ENCODE assay signal across 1 cellular context in the genomic region with DNA sequence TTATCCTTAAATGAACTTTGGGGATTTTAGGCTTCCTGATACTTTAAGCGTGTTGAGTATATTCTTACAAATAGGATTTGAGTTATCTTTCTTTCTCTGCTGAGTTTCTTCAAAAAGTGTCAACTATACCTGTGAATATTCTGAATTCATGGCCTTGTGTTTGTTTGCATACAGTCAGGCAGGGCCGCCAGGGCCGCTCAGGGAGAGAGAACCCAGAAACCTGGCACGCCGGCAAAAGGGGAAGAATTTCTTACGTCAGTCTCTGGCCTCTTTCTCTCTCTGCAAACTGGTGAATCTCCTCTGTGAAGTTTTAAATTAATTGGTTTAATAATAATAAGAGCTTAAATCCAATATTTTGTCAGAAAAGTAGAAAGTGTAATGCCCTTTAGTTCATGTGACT.
TF ChIP-seq lines count a peak whose summit lies in the region.

No MANE protein-coding gene starts in this region.

TF ChIP-seq in GM23338, 12 proteins besides CTCF, POLR2A, EP300 and RAD21 (continued from another document):
- TF ChIP-seq ZNF462 (CRISPR knock-in tag; IDR thresholded peaks at IDR 0.05) (no peak), ZNF114 (CRISPR knock-in tag; IDR thresholded peaks at IDR 0.05) (no peak), EZH2phosphoT487 (IDR thresholded peaks at IDR 0.05; ENCODE audit: unreplicated experiment) (no peak), EZH2 (IDR thresholded peaks at IDR 0.05; ENCODE audit: low read depth, unreplicated experiment) (no peak), STAT1 (IDR thresholded peaks at IDR 0.05; ENCODE audit: unreplicated experiment) (no peak), NANOG (IDR thresholded peaks at IDR 0.05; ENCODE audit: borderline replicate concordance) (no peak)
- TF ChIP-seq, protein P1, sequence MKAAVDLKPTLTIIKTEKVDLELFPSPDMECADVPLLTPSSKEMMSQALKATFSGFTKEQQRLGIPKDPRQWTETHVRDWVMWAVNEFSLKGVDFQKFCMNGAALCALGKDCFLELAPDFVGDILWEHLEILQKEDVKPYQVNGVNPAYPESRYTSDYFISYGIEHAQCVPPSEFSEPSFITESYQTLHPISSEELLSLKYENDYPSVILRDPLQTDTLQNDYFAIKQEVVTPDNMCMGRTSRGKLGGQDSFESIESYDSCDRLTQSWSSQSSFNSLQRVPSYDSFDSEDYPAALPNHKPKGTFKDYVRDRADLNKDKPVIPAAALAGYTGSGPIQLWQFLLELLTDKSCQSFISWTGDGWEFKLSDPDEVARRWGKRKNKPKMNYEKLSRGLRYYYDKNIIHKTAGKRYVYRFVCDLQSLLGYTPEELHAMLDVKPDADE (IDR thresholded peaks at IDR 0.05) = no peak
- TF ChIP-seq, protein P2, sequence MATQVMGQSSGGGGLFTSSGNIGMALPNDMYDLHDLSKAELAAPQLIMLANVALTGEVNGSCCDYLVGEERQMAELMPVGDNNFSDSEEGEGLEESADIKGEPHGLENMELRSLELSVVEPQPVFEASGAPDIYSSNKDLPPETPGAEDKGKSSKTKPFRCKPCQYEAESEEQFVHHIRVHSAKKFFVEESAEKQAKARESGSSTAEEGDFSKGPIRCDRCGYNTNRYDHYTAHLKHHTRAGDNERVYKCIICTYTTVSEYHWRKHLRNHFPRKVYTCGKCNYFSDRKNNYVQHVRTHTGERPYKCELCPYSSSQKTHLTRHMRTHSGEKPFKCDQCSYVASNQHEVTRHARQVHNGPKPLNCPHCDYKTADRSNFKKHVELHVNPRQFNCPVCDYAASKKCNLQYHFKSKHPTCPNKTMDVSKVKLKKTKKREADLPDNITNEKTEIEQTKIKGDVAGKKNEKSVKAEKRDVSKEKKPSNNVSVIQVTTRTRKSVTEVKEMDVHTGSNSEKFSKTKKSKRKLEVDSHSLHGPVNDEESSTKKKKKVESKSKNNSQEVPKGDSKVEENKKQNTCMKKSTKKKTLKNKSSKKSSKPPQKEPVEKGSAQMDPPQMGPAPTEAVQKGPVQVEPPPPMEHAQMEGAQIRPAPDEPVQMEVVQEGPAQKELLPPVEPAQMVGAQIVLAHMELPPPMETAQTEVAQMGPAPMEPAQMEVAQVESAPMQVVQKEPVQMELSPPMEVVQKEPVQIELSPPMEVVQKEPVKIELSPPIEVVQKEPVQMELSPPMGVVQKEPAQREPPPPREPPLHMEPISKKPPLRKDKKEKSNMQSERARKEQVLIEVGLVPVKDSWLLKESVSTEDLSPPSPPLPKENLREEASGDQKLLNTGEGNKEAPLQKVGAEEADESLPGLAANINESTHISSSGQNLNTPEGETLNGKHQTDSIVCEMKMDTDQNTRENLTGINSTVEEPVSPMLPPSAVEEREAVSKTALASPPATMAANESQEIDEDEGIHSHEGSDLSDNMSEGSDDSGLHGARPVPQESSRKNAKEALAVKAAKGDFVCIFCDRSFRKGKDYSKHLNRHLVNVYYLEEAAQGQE (IDR thresholded peaks at IDR 0.05; ENCODE audit: unreplicated experiment) = no peak
